Comparison of ENCODE assay signal across 8 cellular contexts in genomic region chr18:9914584-9915290, GRCh38. TPM values are rescaled to one million over a fixed set of nuclear protein-coding genes. Genes with fewer than 3 reads are reported as not detected.
DNase-seq lines count a peak whose midpoint lies in the region; ATAC-seq and TF ChIP-seq lines count a peak whose summit lies in the region.

No MANE protein-coding gene starts in this region.

- no peak for TF ChIP-seq CTCF in vagina (IDR thresholded peaks at IDR 0.05)

- no peaks in the 10 kb centered on the region for H3K27me3 ChIP-seq in vagina

- ATAC-seq in GM21529 (IDR thresholded peaks at IDR 0.05; ENCODE audit: unreplicated experiment) (peak; percentile 32), left ventricle myocardium superior (peak; percentile 2)

- peak overlapping the region; percentile 99 for H3K27ac ChIP-seq in vagina

- peak overlapping the region; percentile 82 to 98 for H3K4me3 ChIP-seq in vagina

- no peaks in the 10 kb centered on the region for H3K36me3 ChIP-seq in vagina

- DNase-seq in DMS153 (lab: John Stamatoyannopoulos, UW), result peak; percentile 9
- peak; percentile 4 to 49 for DNase-seq in SW 1271 (lab: John Stamatoyannopoulos, UW)
- peak; percentile 65 for DNase-seq in activated naive CD8-positive, alpha-beta T cell treated with anti-CD3 and anti-CD28 coated beads, Interleukin-2, amount 50 U/mL, for 16 hours (ENCODE audit: low read depth, low spot score)
- peak; percentile 77 for DNase-seq in left ventricle myocardium superior
- peak; percentile 64 for DNase-seq in renal cortical epithelial cell (ENCODE audit: low read depth)
- DNase-seq in vagina (ENCODE audit: extremely low spot score in 2 of 2), result no peak

- no peak for TF ChIP-seq POLR2A in vagina (IDR thresholded peaks at IDR 0.05)

- no peaks in the 10 kb centered on the region for H3K9me3 ChIP-seq in vagina

- intact Hi-C loops in left ventricle myocardium superior (cut with micrococcal nuclease), result no loop called here
- intact Hi-C loops in vagina (cut with DNase I), result no loop called here

- no peak for TF ChIP-seq RAD21 in Ishikawa (IDR thresholded peaks at IDR 0.05; ENCODE audit: low read depth)

- TF ChIP-seq EP300 in Ishikawa (IDR thresholded peaks at IDR 0.05; ENCODE audit: borderline replicate concordance), result no peak

- peaks cover 45% of the 10 kb centered on the region for H3K4me1 ChIP-seq in vagina

TF ChIP-seq in Ishikawa, 13 proteins besides CTCF, POLR2A, EP300 and RAD21:
- no peak for TF ChIP-seq TCF12 (IDR thresholded peaks at IDR 0.05; ENCODE audit: low read depth)
- TF ChIP-seq, protein P1, sequence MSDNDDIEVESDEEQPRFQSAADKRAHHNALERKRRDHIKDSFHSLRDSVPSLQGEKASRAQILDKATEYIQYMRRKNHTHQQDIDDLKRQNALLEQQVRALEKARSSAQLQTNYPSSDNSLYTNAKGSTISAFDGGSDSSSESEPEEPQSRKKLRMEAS (IDR thresholded peaks at IDR 0.05), result no peak; the same call in 1 of the 2 replicates
- TF ChIP-seq TAF1 (IDR thresholded peaks at IDR 0.05; ENCODE audit: low read depth), result peak; percentile 39; the same call in 1 of the 2 replicates
- peak; percentile 83 for TF ChIP-seq NFIC (IDR thresholded peaks at IDR 0.05)
- TF ChIP-seq EGR1 (IDR thresholded peaks at IDR 0.05), result peak; percentile 82
- no peak for TF ChIP-seq CREB1 (IDR thresholded peaks at IDR 0.05; ENCODE audit: low read depth)
- no peak for TF ChIP-seq FOXM1 (IDR thresholded peaks at IDR 0.05; ENCODE audit: borderline replicate concordance, low read depth)
- no peak for TF ChIP-seq YY1 (IDR thresholded peaks at IDR 0.05; ENCODE audit: low read depth)
- TF ChIP-seq CEBPB (IDR thresholded peaks at IDR 0.05), result no peak
- no peak for TF ChIP-seq ZBTB7A (IDR thresholded peaks at IDR 0.05; ENCODE audit: low read depth)
- TF ChIP-seq TEAD4 (IDR thresholded peaks at IDR 0.05), result no peak
- TF ChIP-seq, protein P2, sequence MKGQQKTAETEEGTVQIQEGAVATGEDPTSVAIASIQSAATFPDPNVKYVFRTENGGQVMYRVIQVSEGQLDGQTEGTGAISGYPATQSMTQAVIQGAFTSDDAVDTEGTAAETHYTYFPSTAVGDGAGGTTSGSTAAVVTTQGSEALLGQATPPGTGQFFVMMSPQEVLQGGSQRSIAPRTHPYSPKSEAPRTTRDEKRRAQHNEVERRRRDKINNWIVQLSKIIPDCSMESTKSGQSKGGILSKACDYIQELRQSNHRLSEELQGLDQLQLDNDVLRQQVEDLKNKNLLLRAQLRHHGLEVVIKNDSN (IDR thresholded peaks at IDR 0.05), result 0 out of 2 replicates have a peak, but pooled peaks have one; percentile 2
- TF ChIP-seq REST (IDR thresholded peaks at IDR 0.05; ENCODE audit: low read depth), result no peak
TF ChIP-seq in Ishikawa: peak in this region for 4.

RNA-seq across cellular contexts. Expression of gene VAPA, which starts 0.9 kb away (rescaled TPM):
- total RNA-seq in left ventricle myocardium superior, result 205 TPM
- total RNA-seq in renal cortical epithelial cell, result 296 and 403 TPM in 2 replicates
- 210 TPM for total RNA-seq in vagina

RNA-seq across cellular contexts. Expression of gene TXNDC2, which starts 29.0 kb away (rescaled TPM):
- not detected for total RNA-seq in left ventricle myocardium superior
- total RNA-seq in renal cortical epithelial cell, result not detected in 2 replicates
- 0.49 TPM for total RNA-seq in vagina

Comparison
In these comparisons a context has a peak if more than half of its experiments do, and no peak if none do; other contexts are left out.
1. DNase-seq: peak in DMS153 (single experiment), SW 1271 (2 of 2), activated naive CD8-positive, alpha-beta T cell treated with anti-CD3 and anti-CD28 coated beads, Interleukin-2, amount 50 U/mL, for 16 hours (single experiment), left ventricle myocardium superior (single experiment) and renal cortical epithelial cell (single experiment); none in vagina (0 of 2).